12 cellular contexts compared by ENCODE assay signal in genomic region chr5:390571-391491, GRCh38. TPM values are rescaled to one million over a fixed set of nuclear protein-coding genes. Genes with fewer than 3 reads are reported as not detected.
A peak's percentile ranks its signal among the peaks of the same experiment; 100 is the strongest.
DNase-seq lines count a peak whose midpoint lies in the region; ATAC-seq and TF ChIP-seq lines count a peak whose summit lies in the region.
"Had no signal": no experiment of that assay in that cellular context is flagged by ENCODE, and none has a peak within 500 bp of the region (broad histone marks: within the 10 kb centered on the region; RNA-seq: fewer than 3 reads in every experiment).

No MANE protein-coding gene starts in this region.

- H3K27me3 Mint-ChIP-seq in stimulated activated naive B cell treated with anti-CD40 and anti-IgM and Interleukin-4, amounts not matched to agents 10 μg/mL and 1 μg/mL and 100 μg/mL, for 72 hours, result peaks cover 19 to 26% of the 10 kb centered on the region in 2 donors

- intact Hi-C loops in PC-3 (cut with micrococcal nuclease), result no loop called here

- peaks cover 47 to 73% of the 10 kb centered on the region in 2 donors for H3K4me1 Mint-ChIP-seq in stimulated activated naive B cell treated with anti-CD40 and anti-IgM and Interleukin-4, amounts not matched to agents 10 μg/mL and 1 μg/mL and 100 μg/mL, for 72 hours

- no peak overlapping the region for H2AFZ ChIP-seq in PC-3 (ENCODE audit: low read length)

- H3K9ac ChIP-seq in PC-3 (ENCODE audit: low read length), result no peak overlapping the region

- no peak for TF ChIP-seq CTCF in PC-3 (conservative IDR thresholded peaks at IDR 0.05; ENCODE audit: low read depth, low read length)
- no peak for TF ChIP-seq CTCF in foreskin keratinocyte (conservative IDR thresholded peaks at IDR 0.05)

- H3K27ac Mint-ChIP-seq in stimulated activated naive B cell treated with anti-CD40 and anti-IgM and Interleukin-4, amounts not matched to agents 10 μg/mL and 1 μg/mL and 100 μg/mL, for 72 hours, result peak overlapping the region; percentile 80
- H3K27ac Mint-ChIP-seq: mesothelial cell of epicardium had no signal

- H3K9me2 ChIP-seq in PC-3 (replicated peaks; ENCODE audit: low read length), result no peaks in the 10 kb centered on the region

- H3K27ac ChIP-seq in PC-3 (ENCODE audit: low read length), result no peak overlapping the region
- no peak overlapping the region for H3K27ac ChIP-seq in foreskin keratinocyte
- H3K27ac ChIP-seq: cardiac muscle cell had no signal

- peaks cover 3 to 8% of the 10 kb centered on the region in 2 donors for H3K9me3 Mint-ChIP-seq in stimulated activated naive B cell treated with anti-CD40 and anti-IgM and Interleukin-4, amounts not matched to agents 10 μg/mL and 1 μg/mL and 100 μg/mL, for 72 hours

- H3K36me3 Mint-ChIP-seq in stimulated activated naive B cell treated with anti-CD40 and anti-IgM and Interleukin-4, amounts not matched to agents 10 μg/mL and 1 μg/mL and 100 μg/mL, for 72 hours, result peaks cover 69 to 78% of the 10 kb centered on the region in 2 donors

- peak; percentile 44 for ATAC-seq in PC-3
- ATAC-seq in foreskin keratinocyte, result peak; percentile 30
- ATAC-seq in stimulated activated naive B cell treated with anti-CD40 and anti-IgM and Interleukin-4, amounts not matched to agents 10 μg/mL and 1 μg/mL and 100 μg/mL, for 72 hours (replicated peaks), result no peak
- ATAC-seq in GM19351 (IDR thresholded peaks at IDR 0.05; ENCODE audit: unreplicated experiment), result no peak
- ATAC-seq in GM21529 (IDR thresholded peaks at IDR 0.05; ENCODE audit: unreplicated experiment), result no peak

- peak; percentile 18 to 19 for DNase-seq in activated T-cell treated with anti-CD3 and anti-CD28 coated beads, Interleukin-2, amount 50 U/mL, for 48 hours
- DNase-seq in activated T-cell treated with anti-CD3 and anti-CD28 coated beads, Interleukin-2, amount 50 U/mL, for 1 hour, result no peak
- peak; percentile 53 for DNase-seq in PC-3
- DNase-seq in foreskin keratinocyte, result peak in 1 of 2 donors; percentile 20
- DNase-seq in stimulated activated naive B cell treated with anti-CD40 and anti-IgM and Interleukin-4, amounts not matched to agents 10 μg/mL and 1 μg/mL and 100 μg/mL, for 72 hours, result no peak
- DNase-seq in T-helper 9 cell, result no peak
- DNase-seq: NCI-H345, SHP77 treated with DMSO at 0.1 percent for 48 hours had no signal

- peaks cover 23% of the 10 kb centered on the region for H3K4me1 ChIP-seq in PC-3 (ENCODE audit: insufficient read depth, low read length)
- no peaks in the 10 kb centered on the region for H3K4me1 ChIP-seq in foreskin keratinocyte

- no peaks in the 10 kb centered on the region for H3K36me3 ChIP-seq in PC-3 (ENCODE audit: low read depth, low read length)
- H3K36me3 ChIP-seq: cardiac muscle cell had no signal

- H3K4me2 ChIP-seq in PC-3 (ENCODE audit: low read length), result no peak overlapping the region

- no TSS peak for BruUV-seq in PC-3 (replicated peaks; lab: Mats Ljungman, UMichigan)

- no peak overlapping the region for H3K4me3 ChIP-seq in PC-3 (ENCODE audit: low read length)
- H3K4me3 ChIP-seq: cardiac muscle cell had no signal

- CTCF ChIA-PET in PC-3 (lab: Charles Lee), result no interaction called here

- H3K27me3 ChIP-seq in PC-3 (ENCODE audit: low read length), result no peaks in the 10 kb centered on the region
- H3K27me3 ChIP-seq in foreskin keratinocyte, result peaks cover 25% of the 10 kb centered on the region
- H3K27me3 ChIP-seq: cardiac muscle cell had no signal

- H4K20me1 ChIP-seq in PC-3 (ENCODE audit: low read length), result no peaks in the 10 kb centered on the region

- peaks cover 2% of the 10 kb centered on the region for H3F3A ChIP-seq in PC-3 (ENCODE audit: low read length, unreplicated experiment)

- no peaks in the 10 kb centered on the region for H3K79me2 ChIP-seq in PC-3 (ENCODE audit: low read length)

- POLR2A ChIA-PET in PC-3 (lab: Charles Lee; ENCODE audit: unreplicated experiment), result no interaction called here

- H3K4me3 Mint-ChIP-seq in stimulated activated naive B cell treated with anti-CD40 and anti-IgM and Interleukin-4, amounts not matched to agents 10 μg/mL and 1 μg/mL and 100 μg/mL, for 72 hours, result peak overlapping the region; percentile 25 to 52
- H3K4me3 Mint-ChIP-seq: mesothelial cell of epicardium had no signal

- H3K9me3 ChIP-seq in PC-3 (ENCODE audit: low read length), result no peaks in the 10 kb centered on the region

RNA-seq across cellular contexts. Expression of gene EXOC3, which starts 52.1 kb away (rescaled TPM):
- total RNA-seq in PC-3 (2014; rRNA removed) (31.3 and 42.1 TPM in 2 replicates), foreskin keratinocyte (22.0 and 23.1 TPM in 2 replicates)
- polyA plus RNA-seq in foreskin keratinocyte, result 15.3 and 16.1 TPM in 2 replicates

Comparison
In these comparisons a context has a peak if more than half of its experiments do, and no peak if none do; other contexts are left out.
1. DNase-seq: peak in activated T-cell treated with anti-CD3 and anti-CD28 coated beads, Interleukin-2, amount 50 U/mL, for 48 hours (2 of 2) and PC-3 (single experiment); none in activated T-cell treated with anti-CD3 and anti-CD28 coated beads, Interleukin-2, amount 50 U/mL, for 1 hour (single experiment), stimulated activated naive B cell treated with anti-CD40 and anti-IgM and Interleukin-4, amounts not matched to agents 10 μg/mL and 1 μg/mL and 100 μg/mL, for 72 hours (single experiment) and T-helper 9 cell (single experiment).
2. ATAC-seq: peak in PC-3 (single experiment) and foreskin keratinocyte (single experiment); none in stimulated activated naive B cell treated with anti-CD40 and anti-IgM and Interleukin-4, amounts not matched to agents 10 μg/mL and 1 μg/mL and 100 μg/mL, for 72 hours (0 of 2), GM19351 (single experiment) and GM21529 (single experiment).